26 cellular contexts compared by ENCODE assay signal in genomic region chr5:42074353-42074752, GRCh38.
A peak's percentile ranks its signal among the peaks of the same experiment; 100 is the strongest.
DNase-seq lines count a peak whose midpoint lies in the region; ATAC-seq, FAIRE-seq and TF ChIP-seq lines count a peak whose summit lies in the region.
"Had no signal": no experiment of that assay in that cellular context is flagged by ENCODE, and none has a peak within 500 bp of the region (broad histone marks: within the 10 kb centered on the region; RNA-seq: fewer than 3 reads in every experiment).

No MANE protein-coding gene starts in this region.

- CTCF ChIA-PET in HepG2 (lab: Yijun Ruan, JAX; ENCODE audit: low intra/inter-chr PET ratio, low total read pairs), result no interaction called here
- CTCF ChIA-PET in PC-3 (lab: Charles Lee), result no interaction called here

- H3K9ac ChIP-seq in HepG2 (ENCODE audit: insufficient read depth, low read depth, low read length) (no peak overlapping the region), PC-3 (ENCODE audit: low read length) (no peak overlapping the region)
- H3K9ac ChIP-seq: BLaER1 treated with 17β-estradiol and CSF1 and Interleukin-3, amounts not matched to agents 10 nM and 100 nM; GM23248 had no signal

- no peaks in the 10 kb centered on the region for H3K9me3 ChIP-seq in HepG2 (ENCODE audit: low read length)
- no peaks in the 10 kb centered on the region for H3K9me3 ChIP-seq in right lobe of liver
- no peaks in the 10 kb centered on the region for H3K9me3 ChIP-seq in PC-3 (ENCODE audit: low read length)
- no peaks in the 10 kb centered on the region for H3K9me3 ChIP-seq in ascending aorta
- no peaks in the 10 kb centered on the region for H3K9me3 ChIP-seq in upper lobe of left lung
- H3K9me3 ChIP-seq: A549; BE2C; BLaER1 treated with 17β-estradiol and CSF1 and Interleukin-3, amounts not matched to agents 10 nM and 100 nM had no signal

- peaks cover 12% of the 10 kb centered on the region for H3K9me3 Mint-ChIP-seq in progenitor cell of endocrine pancreas (ENCODE audit: low read depth)
- H3K9me3 Mint-ChIP-seq: CD4-positive, alpha-beta T cell had no signal

- DNase-seq in HepG2 (ENCODE audit: low spot score), result peak; percentile 68
- DNase-seq in right lobe of liver, result no peak
- peak; percentile 17 for DNase-seq in HuH-7 (ENCODE audit: low spot score)
- peak; percentile 10 for DNase-seq in PC-3
- DNase-seq in progenitor cell of endocrine pancreas (ENCODE audit: low spot score, unreplicated experiment), result no peak
- no peak for DNase-seq in cerebellum (ENCODE audit: low spot score)
- DNase-seq in ascending aorta (ENCODE audit: low spot score in 2 of 2), result no peak
- DNase-seq in upper lobe of left lung, result no peak
- DNase-seq: 8988T; ACHN; AML-193; BE2C; CD4-positive, alpha-beta T cell; CD8-positive, alpha-beta memory T cell; DMS 273 treated with DMSO at 0.1 percent for 48 hours; DND-41; GM23248; H9 had no signal

- H3K27me3 Mint-ChIP-seq in progenitor cell of endocrine pancreas, result no peaks in the 10 kb centered on the region

- H2AFZ ChIP-seq in HepG2 (ENCODE audit: low read length) (no peak overlapping the region), PC-3 (ENCODE audit: low read length) (no peak overlapping the region)
- H2AFZ ChIP-seq: GM23248 had no signal

- TF ChIP-seq RAD21 in HepG2 (CRISPR knock-in tag; IDR thresholded peaks at IDR 0.05), result no peak

- H3K79me2 ChIP-seq in HepG2 (ENCODE audit: insufficient read depth, low read length), result no peaks in the 10 kb centered on the region
- H3K79me2 ChIP-seq in PC-3 (ENCODE audit: low read length), result no peaks in the 10 kb centered on the region

- TF ChIP-seq POLR2A in HepG2 (IDR thresholded peaks at IDR 0.05; ENCODE audit: insufficient read depth in 1 of 2, low read depth in 2 of 2, low read length in 2 of 2) (no peak), right lobe of liver (IDR thresholded peaks at IDR 0.05) (no peak), upper lobe of left lung (IDR thresholded peaks at IDR 0.05) (no peak)

- 0% methylated on average over 1 of the region's 1 CpG for WGBS in HepG2 (ENCODE audit: low lambda C conversion rate)
- 43% methylated on average over 1 of the region's 1 CpG for WGBS in right lobe of liver (ENCODE audit: insufficient coverage, low coverage, low lambda C conversion rate, missing lambda C conversion rate)
- WGBS in upper lobe of left lung, 2 donors, result 60 to 72% methylated on average over 1 of the region's 1 CpG

- H3F3A ChIP-seq in PC-3 (ENCODE audit: low read length, unreplicated experiment), result no peaks in the 10 kb centered on the region

- H3K9me2 ChIP-seq in PC-3 (replicated peaks; ENCODE audit: low read length), result no peaks in the 10 kb centered on the region

- in situ Hi-C loops in HepG2 (cut with HindIII; ENCODE audit: extremely low pct_ligation_motif_present, low pct_unique_long_range_greater_than_20kb), result no loop called here

- BruUV-seq in HepG2 (replicated peaks; lab: Mats Ljungman, UMichigan), result no TSS peak
- no TSS peak for BruUV-seq in PC-3 (replicated peaks; lab: Mats Ljungman, UMichigan)

- no peak overlapping the region for H3K4me3 Mint-ChIP-seq in progenitor cell of endocrine pancreas (ENCODE audit: low read depth)
- H3K4me3 Mint-ChIP-seq: CD14-positive monocyte; CD4-positive, alpha-beta T cell; CD8-positive, alpha-beta memory T cell; H9 had no signal

- H3K27ac ChIP-seq in HepG2 (ENCODE audit: extremely low read length, insufficient read depth, low read length) (no peak overlapping the region), right lobe of liver (no peak overlapping the region), PC-3 (ENCODE audit: low read length) (no peak overlapping the region), ascending aorta (no peak overlapping the region), upper lobe of left lung (no peak overlapping the region)
- H3K27ac ChIP-seq: A549; BLaER1 treated with 17β-estradiol and CSF1 and Interleukin-3, amounts not matched to agents 10 nM and 100 nM; GM23248 had no signal

- intact Hi-C loops in HepG2 (cut with micrococcal nuclease; ENCODE audit: unreplicated experiment) (no loop called here), right lobe of liver (cut with DNase I) (no loop called here), PC-3 (cut with micrococcal nuclease) (no loop called here), ascending aorta (cut with DNase I) (no loop called here)

- ATAC-seq in HepG2 (peak; percentile 79), right lobe of liver (no peak), PC-3 (no peak), upper lobe of left lung (ENCODE audit: low FRiP score in 2 of 2) (no peak)
- ATAC-seq: A549, HCT116 had no signal

- H3K27me3 ChIP-seq in HepG2 (ENCODE audit: control insufficient read depth in 1 of 2, insufficient read depth in 2 of 2, low read length in 2 of 2), result no peaks in the 10 kb centered on the region
- H3K27me3 ChIP-seq in right lobe of liver, result no peaks in the 10 kb centered on the region
- H3K27me3 ChIP-seq in PC-3 (ENCODE audit: low read length), result no peaks in the 10 kb centered on the region
- no peaks in the 10 kb centered on the region for H3K27me3 ChIP-seq in ascending aorta
- no peaks in the 10 kb centered on the region for H3K27me3 ChIP-seq in upper lobe of left lung
- H3K27me3 ChIP-seq: BE2C; BLaER1 treated with 17β-estradiol and CSF1 and Interleukin-3, amounts not matched to agents 10 nM and 100 nM had no signal

- FAIRE-seq in HepG2 (lab: Jason Lieb, UNC), result no peak
- FAIRE-seq: A549, D721Med, G401.6, GM12892, H1 had no signal

- TF ChIP-seq CTCF in HepG2 (CRISPR knock-in tag; IDR thresholded peaks at IDR 0.05), result no peak
- TF ChIP-seq CTCF in right lobe of liver (IDR thresholded peaks at IDR 0.05), result no peak
- TF ChIP-seq CTCF in PC-3 (conservative IDR thresholded peaks at IDR 0.05; ENCODE audit: low read depth, low read length), result no peak
- TF ChIP-seq CTCF in progenitor cell of endocrine pancreas (IDR thresholded peaks at IDR 0.05; ENCODE audit: unreplicated experiment), result no peak
- TF ChIP-seq CTCF in ascending aorta (IDR thresholded peaks at IDR 0.05), result no peak
- TF ChIP-seq CTCF in upper lobe of left lung (IDR thresholded peaks at IDR 0.05), result no peak

- H3K4me2 ChIP-seq in HepG2 (ENCODE audit: low read depth, low read length) (no peak overlapping the region), PC-3 (ENCODE audit: low read length) (no peak overlapping the region)
- H3K4me2 ChIP-seq: A549; BLaER1 treated with 17β-estradiol and CSF1 and Interleukin-3, amounts not matched to agents 10 nM and 100 nM had no signal

- H3K27ac Mint-ChIP-seq in progenitor cell of endocrine pancreas, result peak overlapping the region; percentile 71
- H3K27ac Mint-ChIP-seq: CD14-positive monocyte; CD4-positive, alpha-beta T cell; CD8-positive, alpha-beta memory T cell; H9 had no signal

- no peaks in the 10 kb centered on the region for H4K20me1 ChIP-seq in HepG2 (ENCODE audit: insufficient read depth, low read length)
- H4K20me1 ChIP-seq in PC-3 (ENCODE audit: low read length), result no peaks in the 10 kb centered on the region
- H4K20me1 ChIP-seq: BLaER1 treated with 17β-estradiol and CSF1 and Interleukin-3, amounts not matched to agents 10 nM and 100 nM had no signal

- no peak overlapping the region for H3K4me3 ChIP-seq in HepG2 (replicated peaks in 1 of 3; ENCODE audit: insufficient read depth in 1 of 3, low read depth in 2 of 3, low read length in 3 of 3)
- no peak overlapping the region for H3K4me3 ChIP-seq in right lobe of liver
- no peak overlapping the region for H3K4me3 ChIP-seq in PC-3 (ENCODE audit: low read length)
- no peak overlapping the region for H3K4me3 ChIP-seq in ascending aorta
- no peak overlapping the region for H3K4me3 ChIP-seq in upper lobe of left lung
- H3K4me3 ChIP-seq: A549; BLaER1 treated with 17β-estradiol and CSF1 and Interleukin-3, amounts not matched to agents 10 nM and 100 nM; GM23248 had no signal

- TF ChIP-seq EP300 in HepG2 (IDR thresholded peaks at IDR 0.05; ENCODE audit: low read depth in 2 of 2, low read length in 2 of 2) (peak in 1 of 2 experiments; percentile 32; a peak in 1 of 4 replicates), HepG2 (CRISPR knock-in tag; IDR thresholded peaks at IDR 0.05; ENCODE audit: borderline replicate concordance) (no peak), upper lobe of left lung (IDR thresholded peaks at IDR 0.05) (no peak)

- H3K36me3 Mint-ChIP-seq in progenitor cell of endocrine pancreas (ENCODE audit: insufficient read depth), result peaks cover 2% of the 10 kb centered on the region
- H3K36me3 Mint-ChIP-seq: CD14-positive monocyte; CD8-positive, alpha-beta memory T cell had no signal

- H3K36me3 ChIP-seq in HepG2 (replicated peaks in 1 of 2; ENCODE audit: control insufficient read depth in 1 of 2, insufficient read depth in 2 of 2, low read length in 2 of 2) (no peaks in the 10 kb centered on the region), right lobe of liver (no peaks in the 10 kb centered on the region), PC-3 (ENCODE audit: low read depth, low read length) (no peaks in the 10 kb centered on the region), ascending aorta (no peaks in the 10 kb centered on the region), upper lobe of left lung (no peaks in the 10 kb centered on the region)
- H3K36me3 ChIP-seq: BE2C; BLaER1 treated with 17β-estradiol and CSF1 and Interleukin-3, amounts not matched to agents 10 nM and 100 nM had no signal

- peaks cover 10% of the 10 kb centered on the region for H3K4me1 Mint-ChIP-seq in progenitor cell of endocrine pancreas (ENCODE audit: low read depth)
- H3K4me1 Mint-ChIP-seq: CD14-positive monocyte; CD8-positive, alpha-beta memory T cell had no signal

- H3K4me1 ChIP-seq in HepG2 (ENCODE audit: insufficient read depth, low read length) (peaks cover 12% of the 10 kb centered on the region), right lobe of liver (no peaks in the 10 kb centered on the region), PC-3 (ENCODE audit: insufficient read depth, low read length) (no peaks in the 10 kb centered on the region), ascending aorta (no peaks in the 10 kb centered on the region), upper lobe of left lung (no peaks in the 10 kb centered on the region)
- H3K4me1 ChIP-seq: A549; BE2C; BLaER1 treated with 17β-estradiol and CSF1 and Interleukin-3, amounts not matched to agents 10 nM and 100 nM had no signal

- POLR2A ChIA-PET in HepG2 (lab: Yijun Ruan, JAX), result no interaction called here
- POLR2A ChIA-PET in PC-3 (lab: Charles Lee; ENCODE audit: unreplicated experiment), result no interaction called here

TF ChIP-seq in HepG2, 621 proteins besides CTCF, POLR2A, EP300 and RAD21 (continues in another document):
- TF ChIP-seq ZNF275 (CRISPR knock-in tag; IDR thresholded peaks at IDR 0.05; ENCODE audit: borderline replicate concordance), result no peak

Comparison
In these comparisons a context has a peak if more than half of its experiments do, and no peak if none do; other contexts are left out.
1. DNase-seq: peak in HepG2 (single experiment), HuH-7 (single experiment) and PC-3 (single experiment); none in right lobe of liver (0 of 3), progenitor cell of endocrine pancreas (single experiment), cerebellum (single experiment), ascending aorta (0 of 2) and upper lobe of left lung (0 of 2).